1 cellular context compared by ENCODE assay signal in the genomic region with DNA sequence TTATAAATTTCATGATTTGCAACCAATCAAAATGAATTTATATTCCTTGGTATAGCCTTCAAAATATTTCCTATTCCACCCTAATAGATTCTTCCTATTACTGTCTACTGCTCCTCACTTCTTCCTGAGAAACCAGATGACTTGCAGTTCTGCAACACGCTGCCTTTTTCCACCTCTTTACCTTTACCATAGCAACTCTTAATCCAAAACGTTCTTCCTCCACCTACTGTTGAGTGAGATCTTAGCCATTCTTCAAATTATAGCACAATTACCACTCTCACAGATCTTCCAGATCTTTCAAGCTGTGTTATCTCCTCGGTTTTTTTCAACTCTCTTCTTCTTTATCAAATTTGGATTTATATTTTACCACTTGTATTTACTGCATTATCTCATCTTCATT.
TF ChIP-seq lines count a peak whose summit lies in the region.

No MANE protein-coding gene starts in this region.

TF ChIP-seq in WTC11, 78 proteins besides CTCF, POLR2A, EP300 and RAD21 (continued from another document):
- TF ChIP-seq, protein P1, sequence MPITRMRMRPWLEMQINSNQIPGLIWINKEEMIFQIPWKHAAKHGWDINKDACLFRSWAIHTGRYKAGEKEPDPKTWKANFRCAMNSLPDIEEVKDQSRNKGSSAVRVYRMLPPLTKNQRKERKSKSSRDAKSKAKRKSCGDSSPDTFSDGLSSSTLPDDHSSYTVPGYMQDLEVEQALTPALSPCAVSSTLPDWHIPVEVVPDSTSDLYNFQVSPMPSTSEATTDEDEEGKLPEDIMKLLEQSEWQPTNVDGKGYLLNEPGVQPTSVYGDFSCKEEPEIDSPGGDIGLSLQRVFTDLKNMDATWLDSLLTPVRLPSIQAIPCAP (CRISPR knock-in tag; IDR thresholded peaks at IDR 0.05), result no peak
- TF ChIP-seq, protein P2, sequence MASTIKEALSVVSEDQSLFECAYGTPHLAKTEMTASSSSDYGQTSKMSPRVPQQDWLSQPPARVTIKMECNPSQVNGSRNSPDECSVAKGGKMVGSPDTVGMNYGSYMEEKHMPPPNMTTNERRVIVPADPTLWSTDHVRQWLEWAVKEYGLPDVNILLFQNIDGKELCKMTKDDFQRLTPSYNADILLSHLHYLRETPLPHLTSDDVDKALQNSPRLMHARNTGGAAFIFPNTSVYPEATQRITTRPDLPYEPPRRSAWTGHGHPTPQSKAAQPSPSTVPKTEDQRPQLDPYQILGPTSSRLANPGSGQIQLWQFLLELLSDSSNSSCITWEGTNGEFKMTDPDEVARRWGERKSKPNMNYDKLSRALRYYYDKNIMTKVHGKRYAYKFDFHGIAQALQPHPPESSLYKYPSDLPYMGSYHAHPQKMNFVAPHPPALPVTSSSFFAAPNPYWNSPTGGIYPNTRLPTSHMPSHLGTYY (CRISPR knock-in tag; IDR thresholded peaks at IDR 0.05), result no peak
- TF ChIP-seq ETV6 (CRISPR knock-in tag; IDR thresholded peaks at IDR 0.05) (no peak), MXD4 (CRISPR knock-in tag; IDR thresholded peaks at IDR 0.05; ENCODE audit: borderline replicate concordance) (no peak), ZNF423 (CRISPR knock-in tag; IDR thresholded peaks at IDR 0.05) (no peak)
- TF ChIP-seq, protein P3, sequence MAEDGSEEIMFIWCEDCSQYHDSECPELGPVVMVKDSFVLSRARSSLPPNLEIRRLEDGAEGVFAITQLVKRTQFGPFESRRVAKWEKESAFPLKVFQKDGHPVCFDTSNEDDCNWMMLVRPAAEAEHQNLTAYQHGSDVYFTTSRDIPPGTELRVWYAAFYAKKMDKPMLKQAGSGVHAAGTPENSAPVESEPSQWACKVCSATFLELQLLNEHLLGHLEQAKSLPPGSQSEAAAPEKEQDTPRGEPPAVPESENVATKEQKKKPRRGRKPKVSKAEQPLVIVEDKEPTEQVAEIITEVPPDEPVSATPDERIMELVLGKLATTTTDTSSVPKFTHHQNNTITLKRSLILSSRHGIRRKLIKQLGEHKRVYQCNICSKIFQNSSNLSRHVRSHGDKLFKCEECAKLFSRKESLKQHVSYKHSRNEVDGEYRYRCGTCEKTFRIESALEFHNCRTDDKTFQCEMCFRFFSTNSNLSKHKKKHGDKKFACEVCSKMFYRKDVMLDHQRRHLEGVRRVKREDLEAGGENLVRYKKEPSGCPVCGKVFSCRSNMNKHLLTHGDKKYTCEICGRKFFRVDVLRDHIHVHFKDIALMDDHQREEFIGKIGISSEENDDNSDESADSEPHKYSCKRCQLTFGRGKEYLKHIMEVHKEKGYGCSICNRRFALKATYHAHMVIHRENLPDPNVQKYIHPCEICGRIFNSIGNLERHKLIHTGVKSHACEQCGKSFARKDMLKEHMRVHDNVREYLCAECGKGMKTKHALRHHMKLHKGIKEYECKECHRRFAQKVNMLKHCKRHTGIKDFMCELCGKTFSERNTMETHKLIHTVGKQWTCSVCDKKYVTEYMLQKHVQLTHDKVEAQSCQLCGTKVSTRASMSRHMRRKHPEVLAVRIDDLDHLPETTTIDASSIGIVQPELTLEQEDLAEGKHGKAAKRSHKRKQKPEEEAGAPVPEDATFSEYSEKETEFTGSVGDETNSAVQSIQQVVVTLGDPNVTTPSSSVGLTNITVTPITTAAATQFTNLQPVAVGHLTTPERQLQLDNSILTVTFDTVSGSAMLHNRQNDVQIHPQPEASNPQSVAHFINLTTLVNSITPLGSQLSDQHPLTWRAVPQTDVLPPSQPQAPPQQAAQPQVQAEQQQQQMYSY (CRISPR knock-in tag; IDR thresholded peaks at IDR 0.05), result no peak
TF ChIP-seq in WTC11: peak in this region for 0.
